29 cellular contexts compared by ENCODE assay signal in genomic region chr1:45972621-45973020, GRCh38.
"Had no signal": no experiment of that assay in that cellular context is flagged by ENCODE, and none has a peak within 500 bp of the region (broad histone marks: within the 10 kb centered on the region; RNA-seq: fewer than 3 reads in every experiment).

No MANE protein-coding gene starts in this region.

- H3K9me3 ChIP-seq: breast epithelium, esophagus squamous epithelium, neutrophil, thyroid gland, upper lobe of right lung had no signal

- H3K4me1 ChIP-seq: breast epithelium, upper lobe of right lung had no signal

- ATAC-seq: activated naive CD4-positive, alpha-beta T cell treated with anti-CD3 and anti-CD28 coated beads, Interleukin-2, amount 50 U/mL, for 72 hours; activated T-helper 17 cell treated with anti-CD3 and anti-CD28 coated beads, Interleukin-2, amount 50 U/mL, for 72 hours; sciatic nerve; stimulated activated memory B cell treated with anti-CD40 and anti-IgM and Interleukin-4, amounts not matched to agents 10 μg/mL and 1 μg/mL and 100 μg/mL, for 72 hours; stimulated activated naive CD8-positive, alpha-beta T cell treated with anti-CD3 and anti-CD28 coated beads, Interleukin-15, amount 100 ng/mL, for 72 hours; WTC11 had no signal

- H3K27me3 ChIP-seq: breast epithelium, esophagus squamous epithelium, neutrophil, thyroid gland, upper lobe of right lung had no signal

- H3K4me3 ChIP-seq: breast epithelium, esophagus squamous epithelium, skin epidermis, thyroid gland, upper lobe of right lung had no signal

- H3K4me1 Mint-ChIP-seq: activated CD4-positive, alpha-beta memory T cell treated with anti-CD3 and anti-CD28 coated beads, Interleukin-2, amount 10 ng/mL, durations not matched to agents 7 days and 5 days; activated CD4-positive, alpha-beta T cell treated with anti-CD3 and anti-CD28 coated beads, Interleukin-2, amount 10 ng/mL, durations not matched to agents 7 days and 5 days; activated T-helper 17 cell treated with anti-CD3 and anti-CD28 coated beads, Interleukin-2, amount 50 U/mL, for 72 hours; stimulated activated memory B cell treated with anti-CD40 and anti-IgM and Interleukin-4, amounts not matched to agents 10 μg/mL and 1 μg/mL and 100 μg/mL, for 72 hours; stimulated activated naive CD8-positive, alpha-beta T cell treated with anti-CD3 and anti-CD28 coated beads, Interleukin-15, amount 100 ng/mL, for 72 hours had no signal

- DNase-seq: activated CD4-positive, alpha-beta memory T cell treated with anti-CD3 and anti-CD28 coated beads, Interleukin-2, amount 10 ng/mL, durations not matched to agents 7 days and 5 days; activated CD4-positive, alpha-beta T cell treated with anti-CD3 and anti-CD28 coated beads for 1 hour; activated CD4-positive, alpha-beta T cell treated with anti-CD3 and anti-CD28 coated beads, Interleukin-2, amount 10 ng/mL, durations not matched to agents 7 days and 5 days; activated CD8-positive, alpha-beta memory T cell treated with anti-CD3 and anti-CD28 coated beads, Interleukin-2, amount 50 U/mL, for 48 hours; activated gamma-delta T cell treated with Interleukin-2 at 50 U/mL for 16 hours; activated T-cell treated with anti-CD3 and anti-CD28 coated beads, Interleukin-2, amount 50 U/mL, for 24 hours; central memory CD4-positive, alpha-beta T cell; effector CD4-positive, alpha-beta T cell; esophagus squamous epithelium; foreskin melanocyte; glutamatergic neuron; kidney; nephron progenitor cell; retina; stimulated activated CD4-positive, alpha-beta T cell treated with anti-CD3 and anti-CD28 coated beads, Interleukin-4, amount 100 ng/mL, for 4 hours; stimulated activated CD8-positive, alpha-beta memory T cell treated with anti-CD3 and anti-CD28 coated beads, Interleukin-4, amount 100 ng/mL, for 48 hours; stimulated activated naive CD8-positive, alpha-beta T cell treated with anti-CD3 and anti-CD28 coated beads, Interleukin-15, amount 100 ng/mL, for 72 hours; T-helper 2 cell; thyroid gland; upper lobe of right lung had no signal

- H3K27me3 Mint-ChIP-seq: activated CD4-positive, alpha-beta memory T cell treated with anti-CD3 and anti-CD28 coated beads, Interleukin-2, amount 10 ng/mL, durations not matched to agents 7 days and 5 days; activated CD4-positive, alpha-beta T cell treated with anti-CD3 and anti-CD28 coated beads, Interleukin-2, amount 10 ng/mL, durations not matched to agents 7 days and 5 days; activated T-cell treated with anti-CD3 and anti-CD28 coated beads, Interleukin-2, amount 50 U/mL, for 24 hours; activated T-helper 17 cell treated with anti-CD3 and anti-CD28 coated beads, Interleukin-2, amount 50 U/mL, for 72 hours; dendritic cell treated with granulocyte-macrophage colony-stimulating factor and Interleukin-4, amounts not matched to agents 40 ng/mL and 50 ng/mL, for 4 days; stimulated activated memory B cell treated with anti-CD40 and anti-IgM and Interleukin-4, amounts not matched to agents 10 μg/mL and 1 μg/mL and 100 μg/mL, for 72 hours; stimulated activated naive CD8-positive, alpha-beta T cell treated with anti-CD3 and anti-CD28 coated beads, Interleukin-15, amount 100 ng/mL, for 72 hours had no signal

- H3K36me3 ChIP-seq: breast epithelium, thyroid gland, upper lobe of right lung had no signal

- H3K27ac Mint-ChIP-seq: activated CD4-positive, alpha-beta memory T cell treated with anti-CD3 and anti-CD28 coated beads, Interleukin-2, amount 10 ng/mL, durations not matched to agents 7 days and 5 days; activated CD4-positive, alpha-beta T cell treated with anti-CD3 and anti-CD28 coated beads, Interleukin-2, amount 10 ng/mL, durations not matched to agents 7 days and 5 days; activated naive CD4-positive, alpha-beta T cell treated with anti-CD3 and anti-CD28 coated beads, Interleukin-2, amount 50 U/mL, for 72 hours; activated T-cell treated with anti-CD3 and anti-CD28 coated beads, Interleukin-2, amount 50 U/mL, for 24 hours; activated T-helper 17 cell treated with anti-CD3 and anti-CD28 coated beads, Interleukin-2, amount 50 U/mL, for 72 hours; dendritic cell treated with granulocyte-macrophage colony-stimulating factor and Interleukin-4, amounts not matched to agents 40 ng/mL and 50 ng/mL, for 4 days; nephron progenitor cell; stimulated activated memory B cell treated with anti-CD40 and anti-IgM and Interleukin-4, amounts not matched to agents 10 μg/mL and 1 μg/mL and 100 μg/mL, for 72 hours; stimulated activated naive CD8-positive, alpha-beta T cell treated with anti-CD3 and anti-CD28 coated beads, Interleukin-15, amount 100 ng/mL, for 72 hours; WTC11 had no signal

- H3K27ac ChIP-seq: breast epithelium, neutrophil, skin epidermis, thyroid gland, upper lobe of right lung had no signal

- H3K4me3 Mint-ChIP-seq: activated CD4-positive, alpha-beta memory T cell treated with anti-CD3 and anti-CD28 coated beads, Interleukin-2, amount 10 ng/mL, durations not matched to agents 7 days and 5 days; activated CD4-positive, alpha-beta T cell treated with anti-CD3 and anti-CD28 coated beads, Interleukin-2, amount 10 ng/mL, durations not matched to agents 7 days and 5 days; activated T-cell treated with anti-CD3 and anti-CD28 coated beads, Interleukin-2, amount 50 U/mL, for 24 hours; activated T-helper 17 cell treated with anti-CD3 and anti-CD28 coated beads, Interleukin-2, amount 50 U/mL, for 72 hours; dendritic cell treated with granulocyte-macrophage colony-stimulating factor and Interleukin-4, amounts not matched to agents 40 ng/mL and 50 ng/mL, for 4 days; nephron progenitor cell; stimulated activated memory B cell treated with anti-CD40 and anti-IgM and Interleukin-4, amounts not matched to agents 10 μg/mL and 1 μg/mL and 100 μg/mL, for 72 hours; stimulated activated naive CD8-positive, alpha-beta T cell treated with anti-CD3 and anti-CD28 coated beads, Interleukin-15, amount 100 ng/mL, for 72 hours; WTC11 had no signal

- H3K9me3 Mint-ChIP-seq: activated CD4-positive, alpha-beta memory T cell treated with anti-CD3 and anti-CD28 coated beads, Interleukin-2, amount 10 ng/mL, durations not matched to agents 7 days and 5 days; activated CD4-positive, alpha-beta T cell treated with anti-CD3 and anti-CD28 coated beads, Interleukin-2, amount 10 ng/mL, durations not matched to agents 7 days and 5 days; activated naive CD4-positive, alpha-beta T cell treated with anti-CD3 and anti-CD28 coated beads, Interleukin-2, amount 50 U/mL, for 72 hours; activated T-cell treated with anti-CD3 and anti-CD28 coated beads, Interleukin-2, amount 50 U/mL, for 24 hours; activated T-helper 17 cell treated with anti-CD3 and anti-CD28 coated beads, Interleukin-2, amount 50 U/mL, for 72 hours; dendritic cell treated with granulocyte-macrophage colony-stimulating factor and Interleukin-4, amounts not matched to agents 40 ng/mL and 50 ng/mL, for 4 days; stimulated activated memory B cell treated with anti-CD40 and anti-IgM and Interleukin-4, amounts not matched to agents 10 μg/mL and 1 μg/mL and 100 μg/mL, for 72 hours; stimulated activated naive CD8-positive, alpha-beta T cell treated with anti-CD3 and anti-CD28 coated beads, Interleukin-15, amount 100 ng/mL, for 72 hours had no signal
